Comparison of ENCODE assay signal across 8 cellular contexts in the genomic region with DNA sequence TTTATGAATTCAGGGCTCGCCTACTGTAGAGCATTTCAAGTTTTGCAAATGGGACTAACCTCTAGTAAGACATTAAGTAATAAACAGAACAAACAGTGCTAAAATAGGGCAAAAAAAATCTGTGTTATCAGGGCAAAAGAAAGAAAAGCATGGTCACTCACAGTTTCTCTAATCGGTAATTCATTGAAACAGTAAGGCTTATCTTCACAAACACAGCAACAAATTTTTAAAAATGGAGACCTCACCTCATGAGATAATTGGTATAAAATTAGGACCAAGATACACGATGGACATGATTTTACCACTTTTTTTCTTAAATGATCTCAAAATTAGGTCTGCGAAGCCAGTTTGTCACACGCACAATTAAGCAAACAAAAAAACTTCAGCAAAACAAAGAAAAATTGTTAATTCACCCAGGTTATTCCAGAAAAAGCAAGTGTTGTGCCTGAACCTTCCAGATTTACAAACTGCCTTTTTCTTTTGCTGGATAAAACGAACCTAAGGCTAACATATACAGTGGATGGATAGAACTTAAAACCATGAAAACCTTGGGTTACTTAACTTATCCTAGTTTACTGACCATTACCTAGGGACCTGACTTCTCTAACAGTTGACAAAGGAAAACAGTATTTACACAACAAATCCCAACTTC. TPM values are rescaled to one million over a fixed set of nuclear protein-coding genes. Genes with fewer than 3 reads are reported as not detected.
DNase-seq lines count a peak whose midpoint lies in the region; ATAC-seq, FAIRE-seq and TF ChIP-seq lines count a peak whose summit lies in the region.

No MANE protein-coding gene starts in this region.

- H3K4me1 ChIP-seq in stomach = peaks cover 27 to 77% (median 49%) of the 10 kb centered on the region in 4 donors

- H3K27ac ChIP-seq in stomach = peak overlapping the region; percentile 84 to 96 (median 93)

- H3K4me3 ChIP-seq in stomach = peak overlapping the region; percentile 87 to 92 (median 90)

- H3K9me3 Mint-ChIP-seq in activated naive CD4-positive, alpha-beta T cell treated with anti-CD3 and anti-CD28 coated beads, Interleukin-2, amount 50 U/mL, for 72 hours = no peaks in the 10 kb centered on the region

- peaks cover 52 to 53% of the 10 kb centered on the region in 2 donors for H3K36me3 Mint-ChIP-seq in activated naive CD4-positive, alpha-beta T cell treated with anti-CD3 and anti-CD28 coated beads, Interleukin-2, amount 50 U/mL, for 72 hours

- peak; percentile 93 for FAIRE-seq in islet of Langerhans (lab: Jason Lieb, UNC)

- intact Hi-C loops in stomach (cut with DNase I; ENCODE audit: low total_unique reads) = no loop called here

- peaks cover 0 to 20% (median 16%) of the 10 kb centered on the region in 4 donors for H3K36me3 ChIP-seq in stomach

- TF ChIP-seq CTCF in stomach (IDR thresholded peaks at IDR 0.05) = no peak

- no peak for TF ChIP-seq POLR2A in stomach (IDR thresholded peaks at IDR 0.05)

- DNase-seq in NCI-H1417 (lab: John Stamatoyannopoulos, UW) = peak in 2 of 3 experiments; percentile 25 to 72
- DNase-seq in NCI-H1417 treated with DMSO at 0.1 percent for 48 hours (lab: John Stamatoyannopoulos, UW) = no peak
- DNase-seq in activated naive CD4-positive, alpha-beta T cell treated with anti-CD3 and anti-CD28 coated beads, Interleukin-2, amount 50 U/mL, for 72 hours (ENCODE audit: low spot score in 2 of 2) = no peak
- DNase-seq in stomach = no peak
- no peak for DNase-seq in NCI-H226
- no peak for DNase-seq in 8988T

- no peaks in the 10 kb centered on the region for H3K9me3 ChIP-seq in stomach

- WGBS in stomach, 5 donors = 11 to 18% (median 13%) methylated on average over 6 of the region's 6 CpGs

- H3K27me3 ChIP-seq in stomach = no peaks in the 10 kb centered on the region

- H3K27ac Mint-ChIP-seq in activated naive CD4-positive, alpha-beta T cell treated with anti-CD3 and anti-CD28 coated beads, Interleukin-2, amount 50 U/mL, for 72 hours = peak overlapping the region; percentile 95 to 100

- ATAC-seq in activated naive CD4-positive, alpha-beta T cell treated with anti-CD3 and anti-CD28 coated beads, Interleukin-2, amount 50 U/mL, for 72 hours = no peak
- no peak for ATAC-seq in GM19395 (IDR thresholded peaks at IDR 0.05; ENCODE audit: unreplicated experiment)

- no peak for TF ChIP-seq EP300 in stomach (IDR thresholded peaks at IDR 0.05)

RNA-seq across cellular contexts. Expression of gene TMEM123, which starts 1.4 kb away (rescaled TPM):
- 100 to 1,000 TPM; 193 to 330 TPM for total RNA-seq in activated naive CD4-positive, alpha-beta T cell treated with anti-CD3 and anti-CD28 coated beads, Interleukin-2, amount 50 U/mL, for 72 hours
- 100 to 1,000 TPM in 2 of 5 donors, 10 to 100 TPM in 3; 16.2 to 226 (median 75.3) TPM for total RNA-seq in stomach
- 10 to 100 TPM; 47.2 to 53.6 (median 49.6) TPM for polyA plus RNA-seq in stomach

Comparison
In these comparisons a context has a peak if more than half of its experiments do, and no peak if none do; other contexts are left out.
1. DNase-seq: peak in NCI-H1417 (2 of 3); none in NCI-H1417 treated with DMSO at 0.1 percent for 48 hours (single experiment), activated naive CD4-positive, alpha-beta T cell treated with anti-CD3 and anti-CD28 coated beads, Interleukin-2, amount 50 U/mL, for 72 hours (0 of 2), stomach (single experiment), NCI-H226 (single experiment) and 8988T (single experiment).